ENCODE assay signal across 35 cellular contexts in the genomic region with DNA sequence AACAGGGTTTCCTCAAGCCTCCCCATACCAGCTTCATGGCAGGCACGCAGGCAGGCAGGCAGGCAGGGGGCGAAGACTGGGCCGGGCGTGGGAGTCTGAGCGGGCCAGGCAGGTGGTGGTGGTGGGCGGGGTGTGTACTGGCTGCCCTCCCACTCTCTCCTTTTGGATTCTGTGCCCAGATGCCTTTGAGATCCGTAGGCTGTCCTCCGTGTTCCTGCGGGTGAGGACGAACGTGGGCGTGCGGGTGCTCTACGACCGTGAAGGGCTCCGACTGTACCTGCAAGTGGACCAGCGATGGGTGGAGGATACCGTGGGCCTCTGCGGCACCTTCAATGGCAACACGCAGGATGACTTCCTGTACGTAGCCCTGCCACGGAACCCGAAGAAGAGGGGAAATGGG. TPM values are rescaled to one million over a fixed set of nuclear protein-coding genes. Genes with fewer than 3 reads are reported as not detected.
"Had no signal": no experiment of that assay in that cellular context is flagged by ENCODE, and none has a peak within 500 bp of the region (broad histone marks: within the 10 kb centered on the region; RNA-seq: fewer than 3 reads in every experiment).

No MANE protein-coding gene starts in this region.

- H3K36me3 Mint-ChIP-seq: naive thymus-derived CD8-positive, alpha-beta T cell; stimulated activated memory B cell treated with anti-CD40 and anti-IgM and Interleukin-4, amounts not matched to agents 10 μg/mL and 1 μg/mL and 100 μg/mL, for 72 hours had no signal

- H3K9me3 ChIP-seq: esophagus muscularis mucosa, heart right ventricle, left lung, lower lobe of right lung, ovary, prostate gland, sigmoid colon, SK-N-SH, upper lobe of right lung had no signal

- H3K4me3 Mint-ChIP-seq: naive thymus-derived CD8-positive, alpha-beta T cell; stimulated activated memory B cell treated with anti-CD40 and anti-IgM and Interleukin-4, amounts not matched to agents 10 μg/mL and 1 μg/mL and 100 μg/mL, for 72 hours; stimulated activated naive CD8-positive, alpha-beta T cell treated with anti-CD3 and anti-CD28 coated beads, Interleukin-15, amount 100 ng/mL, for 72 hours; T-helper 1 cell treated with Interleukin-12 subunit alpha and Interleukin-12 subunit beta and Interleukin-4 antibody, amounts not matched to agents 30 μg/mL and 1 μg/mL, for 36 hours had no signal

- DNase-seq: activated CD4-positive, alpha-beta T cell treated with anti-CD3 and anti-CD28 coated beads for 48 hours; activated CD4-positive, alpha-beta T cell treated with anti-CD3 and anti-CD28 coated beads, Interleukin-2, amount 50 U/mL, for 48 hours; activated effector memory CD4-positive, alpha-beta T cell treated with Interleukin-2 at 50 U/mL for 16 hours; activated naive CD4-positive, alpha-beta T cell treated with anti-CD3 and anti-CD28 coated beads, Interleukin-2, amount 50 U/mL, for 16 hours; amniotic stem cell; brain microvascular endothelial cell; cortex of kidney; foreskin melanocyte; heart right ventricle; left lung; lower lobe of right lung; mesenchymal stem cell; ovary; retina; sigmoid colon; SK-N-SH; small intestine; stimulated activated CD4-positive, alpha-beta T cell treated with anti-CD3 and anti-CD28 coated beads, Interleukin-1b, Interleukin-23, amount 100 ng/mL, for 48 hours; stimulated activated CD4-positive, alpha-beta T cell treated with anti-CD3 and anti-CD28 coated beads, Interleukin-4, amount 100 ng/mL, for 4 hours; stimulated activated CD8-positive, alpha-beta memory T cell treated with anti-CD3 and anti-CD28 coated beads, Interleukin-4, amount 100 ng/mL, for 48 hours; stimulated activated naive CD8-positive, alpha-beta T cell treated with anti-CD3 and anti-CD28 coated beads, Interleukin-15, amount 100 ng/mL, for 72 hours; substantia nigra; SW 1271; T-helper 9 cell; upper lobe of right lung had no signal

- H3K9ac ChIP-seq: SK-N-SH had no signal

- H3K27me3 ChIP-seq: brain microvascular endothelial cell, heart right ventricle, left lung, ovary, sigmoid colon had no signal

- H3K4me1 ChIP-seq: esophagus muscularis mucosa, heart right ventricle, left lung, lower lobe of right lung, prostate gland, sigmoid colon, upper lobe of right lung had no signal

- H3K9me3 Mint-ChIP-seq: naive thymus-derived CD8-positive, alpha-beta T cell; stimulated activated memory B cell treated with anti-CD40 and anti-IgM and Interleukin-4, amounts not matched to agents 10 μg/mL and 1 μg/mL and 100 μg/mL, for 72 hours; stimulated activated naive CD8-positive, alpha-beta T cell treated with anti-CD3 and anti-CD28 coated beads, Interleukin-15, amount 100 ng/mL, for 72 hours; T-helper 1 cell treated with Interleukin-12 subunit alpha and Interleukin-12 subunit beta and Interleukin-4 antibody, amounts not matched to agents 30 μg/mL and 1 μg/mL, for 36 hours had no signal

- H3K4me3 ChIP-seq: esophagus muscularis mucosa, heart right ventricle, left lung, lower lobe of right lung, ovary, prostate gland, sigmoid colon, upper lobe of right lung had no signal

- ATAC-seq: activated CD4-positive, CD25-positive, alpha-beta regulatory T cell treated with anti-CD3 and anti-CD28 coated beads, Interleukin-2, amount 50 U/mL, for 24 hours; heart right ventricle; left lung; naive thymus-derived CD8-positive, alpha-beta T cell; stimulated activated memory B cell treated with anti-CD40 and anti-IgM and Interleukin-4, amounts not matched to agents 10 μg/mL and 1 μg/mL and 100 μg/mL, for 72 hours; stimulated activated naive CD8-positive, alpha-beta T cell treated with anti-CD3 and anti-CD28 coated beads, Interleukin-15, amount 100 ng/mL, for 72 hours; upper lobe of right lung had no signal

- H3K27ac ChIP-seq: brain microvascular endothelial cell, esophagus muscularis mucosa, heart right ventricle, left lung, lower lobe of right lung, ovary, prostate gland, sigmoid colon, upper lobe of right lung, VCaP had no signal

- H3K36me3 ChIP-seq: brain microvascular endothelial cell, esophagus muscularis mucosa, heart right ventricle, left lung, lower lobe of right lung, ovary, prostate gland, sigmoid colon, upper lobe of right lung had no signal

- H3K27me3 Mint-ChIP-seq: stimulated activated memory B cell treated with anti-CD40 and anti-IgM and Interleukin-4, amounts not matched to agents 10 μg/mL and 1 μg/mL and 100 μg/mL, for 72 hours; stimulated activated naive CD8-positive, alpha-beta T cell treated with anti-CD3 and anti-CD28 coated beads, Interleukin-15, amount 100 ng/mL, for 72 hours had no signal

- H3K4me2 ChIP-seq: SK-N-SH had no signal

- H3K27ac Mint-ChIP-seq: naive thymus-derived CD8-positive, alpha-beta T cell; stimulated activated memory B cell treated with anti-CD40 and anti-IgM and Interleukin-4, amounts not matched to agents 10 μg/mL and 1 μg/mL and 100 μg/mL, for 72 hours; stimulated activated naive CD8-positive, alpha-beta T cell treated with anti-CD3 and anti-CD28 coated beads, Interleukin-15, amount 100 ng/mL, for 72 hours; T-helper 1 cell treated with Interleukin-12 subunit alpha and Interleukin-12 subunit beta and Interleukin-4 antibody, amounts not matched to agents 30 μg/mL and 1 μg/mL, for 36 hours had no signal

RNA-seq across cellular contexts. Expression of a gene that starts 23.0 kb away (rescaled TPM):
- total RNA-seq: astrocyte; cardiac septum; esophagus muscularis mucosa; glomerular endothelial cell; heart right ventricle; left lung; lower lobe of right lung; naive thymus-derived CD8-positive, alpha-beta T cell; ovary; upper lobe of right lung had no signal
- polyA plus RNA-seq: heart right ventricle; naive thymus-derived CD8-positive, alpha-beta T cell; ovary; SK-N-SH had no signal

RNA-seq across cellular contexts. Expression of a gene that starts 25.8 kb away (rescaled TPM):
- total RNA-seq: astrocyte; cardiac septum; esophagus muscularis mucosa; glomerular endothelial cell; naive thymus-derived CD8-positive, alpha-beta T cell; prostate gland; upper lobe of right lung had no signal
- polyA plus RNA-seq: naive thymus-derived CD8-positive, alpha-beta T cell; SK-N-SH had no signal
